In genomic region chr12:64609543-64610091, GRCh38 we compare ENCODE assay signal across 7 cellular contexts. TPM values are rescaled to one million over a fixed set of nuclear protein-coding genes. Genes with fewer than 3 reads are reported as not detected.
DNase-seq lines count a peak whose midpoint lies in the region; ATAC-seq and TF ChIP-seq lines count a peak whose summit lies in the region.

No MANE protein-coding gene starts in this region.

- 0 to 1% (median 0%) methylated on average over 13 to 15 of the region's 15 CpGs for WGBS in adrenal gland, 4 donors
- 0% methylated on average over 15 of the region's 15 CpGs for WGBS in suprapubic skin

- H3K4me3 ChIP-seq in GM06990 (replicated peaks; ENCODE audit: low read depth, low read length) (peak overlapping the region; percentile 84), LNCaP clone FGC (ENCODE audit: low read depth, low read length) (peak overlapping the region; percentile 98), adrenal gland (peak overlapping the region in 3 of 4 donors; percentile 4 to 97 (median 96)), suprapubic skin (peak overlapping the region; percentile 87)

- TF ChIP-seq CTCF in GM06990 (IDR thresholded peaks at IDR 0.05; ENCODE audit: insufficient read depth, low read length, poor library complexity, severe bottlenecking): no peak
- TF ChIP-seq CTCF in LNCaP clone FGC (IDR thresholded peaks at IDR 0.05; ENCODE audit: control insufficient read depth, extremely low read depth, insufficient read depth): no peak
- no peak for TF ChIP-seq CTCF in adrenal gland (IDR thresholded peaks at IDR 0.05)
- no peak for TF ChIP-seq CTCF in suprapubic skin (IDR thresholded peaks at IDR 0.05)

- peak overlapping the region; percentile 28 to 93 (median 86) for H3K27ac ChIP-seq in adrenal gland
- H3K27ac ChIP-seq in suprapubic skin: peak overlapping the region; percentile 89

- H3K9me3 ChIP-seq in adrenal gland (replicated peaks in 1 of 3) (no peaks in the 10 kb centered on the region), suprapubic skin (no peaks in the 10 kb centered on the region)

- H3K4me1 ChIP-seq in adrenal gland (replicated peaks in 1 of 2) (peaks cover 19 to 20% of the 10 kb centered on the region in 2 donors), suprapubic skin (peaks cover 26% of the 10 kb centered on the region)

- DNase-seq in GM06990 (ENCODE audit: extremely low read depth, insufficient read length) (no peak), LNCaP clone FGC (ENCODE audit: low read depth) (no peak), adrenal gland (no peak), kidney glomerular epithelial cell (lab: John Stamatoyannopoulos, UW) (peak; percentile 60), suprapubic skin (ENCODE audit: low spot score in 2 of 2) (no peak), sciatic nerve (ENCODE audit: low spot score) (no peak)

- H3K27me3 ChIP-seq in GM06990 (replicated peaks; ENCODE audit: control insufficient read depth, insufficient read depth, low read length) (no peaks in the 10 kb centered on the region), adrenal gland (no peaks in the 10 kb centered on the region), suprapubic skin (no peaks in the 10 kb centered on the region)

- TF ChIP-seq POLR2A in adrenal gland (IDR thresholded peaks at IDR 0.05) (no peak), suprapubic skin (IDR thresholded peaks at IDR 0.05) (no peak)

- intact Hi-C loops in adrenal gland (cut with DNase I) (loop anchor here (5.0 to 10.0 kb wide), 4 partner anchors 55 to 85 kb away; no protein-coding TSS in a partner anchor), sciatic nerve (cut with DNase I) (no loop called here)

- ATAC-seq in GM18909 (IDR thresholded peaks at IDR 0.05; ENCODE audit: poor library complexity, unreplicated experiment) (no peak), sciatic nerve (no peak)

- H3K36me3 ChIP-seq in GM06990 (ENCODE audit: control insufficient read depth, insufficient read depth, low read length) (no peaks in the 10 kb centered on the region), adrenal gland (replicated peaks in 1 of 2) (no peaks in the 10 kb centered on the region), suprapubic skin (no peaks in the 10 kb centered on the region)

- no peak for TF ChIP-seq EP300 in suprapubic skin (IDR thresholded peaks at IDR 0.05)

RNA-seq across cellular contexts. Expression of gene RASSF3, which starts 0.7 kb away (rescaled TPM):
- total RNA-seq in adrenal gland (10 to 100 TPM; 34.9 to 75.8 (median 52.0) TPM), suprapubic skin (10 to 100 TPM in 3 of 4 donors, 1 to 10 TPM in 1; 9.1 to 16.1 (median 11.2) TPM), sciatic nerve (49.3 TPM)
- polyA plus RNA-seq in adrenal gland: 10 to 100 TPM; 21.7 to 40.1 (median 23.7) TPM
